Comparison of ENCODE assay signal across 1 cellular context in the genomic region with DNA sequence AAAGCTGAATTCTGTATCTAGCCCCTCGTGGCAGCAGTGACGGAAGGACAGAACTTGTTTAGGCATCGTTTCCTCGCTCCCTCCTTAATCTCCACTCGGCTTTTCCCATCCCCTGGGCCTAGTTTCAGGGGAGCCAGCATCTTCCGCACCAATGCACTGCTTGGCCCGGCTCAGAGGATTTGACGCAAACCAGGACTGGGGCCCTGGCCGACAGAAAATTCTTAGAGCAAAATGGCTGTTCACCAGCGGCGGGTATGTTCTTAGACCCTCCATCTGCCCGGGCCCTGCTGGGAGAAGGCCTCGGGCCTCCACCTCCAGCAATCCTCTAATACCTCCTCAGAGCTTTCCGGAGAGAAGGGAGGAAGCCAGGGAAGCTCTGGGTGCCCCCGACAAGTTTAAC.
TF ChIP-seq lines count a peak whose summit lies in the region.

No MANE protein-coding gene starts in this region.

TF ChIP-seq in HepG2, 621 proteins besides CTCF, POLR2A, EP300 and RAD21:
- TF ChIP-seq PAWR (CRISPR knock-in tag; IDR thresholded peaks at IDR 0.05; ENCODE audit: borderline replicate concordance) (no peak), ZNF513 (CRISPR knock-in tag; conservative IDR thresholded peaks at IDR 0.05) (no peak), ZFP36 (IDR thresholded peaks at IDR 0.05; ENCODE audit: borderline replicate concordance, low read depth, low read length, partially characterized antibody) (no peak)
